Comparison of ENCODE assay signal across 1 cellular context in the genomic region with DNA sequence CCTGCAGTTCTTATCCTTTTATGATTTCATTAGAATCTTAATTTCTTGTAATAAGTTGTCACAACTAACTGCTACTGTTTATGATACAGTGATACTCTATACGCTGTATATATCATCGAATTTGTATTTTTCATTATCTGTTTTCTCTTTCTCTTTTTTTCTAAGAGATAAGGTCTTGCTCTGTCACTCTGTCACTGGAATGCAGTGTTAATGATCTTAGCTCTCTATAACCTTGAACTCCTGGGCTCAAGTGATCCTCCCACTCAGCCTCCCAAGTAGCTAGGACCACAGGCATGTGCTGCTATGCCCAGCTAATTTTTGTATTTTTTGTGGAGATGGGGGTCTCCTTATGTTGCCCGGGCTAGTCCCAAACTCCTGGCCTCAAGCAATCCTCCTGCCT.
TF ChIP-seq lines count a peak whose summit lies in the region.

No MANE protein-coding gene starts in this region.

TF ChIP-seq in K562, 482 proteins besides CTCF, POLR2A, EP300 and RAD21 (continued from another document and continues in another):
- TF ChIP-seq, protein P1, sequence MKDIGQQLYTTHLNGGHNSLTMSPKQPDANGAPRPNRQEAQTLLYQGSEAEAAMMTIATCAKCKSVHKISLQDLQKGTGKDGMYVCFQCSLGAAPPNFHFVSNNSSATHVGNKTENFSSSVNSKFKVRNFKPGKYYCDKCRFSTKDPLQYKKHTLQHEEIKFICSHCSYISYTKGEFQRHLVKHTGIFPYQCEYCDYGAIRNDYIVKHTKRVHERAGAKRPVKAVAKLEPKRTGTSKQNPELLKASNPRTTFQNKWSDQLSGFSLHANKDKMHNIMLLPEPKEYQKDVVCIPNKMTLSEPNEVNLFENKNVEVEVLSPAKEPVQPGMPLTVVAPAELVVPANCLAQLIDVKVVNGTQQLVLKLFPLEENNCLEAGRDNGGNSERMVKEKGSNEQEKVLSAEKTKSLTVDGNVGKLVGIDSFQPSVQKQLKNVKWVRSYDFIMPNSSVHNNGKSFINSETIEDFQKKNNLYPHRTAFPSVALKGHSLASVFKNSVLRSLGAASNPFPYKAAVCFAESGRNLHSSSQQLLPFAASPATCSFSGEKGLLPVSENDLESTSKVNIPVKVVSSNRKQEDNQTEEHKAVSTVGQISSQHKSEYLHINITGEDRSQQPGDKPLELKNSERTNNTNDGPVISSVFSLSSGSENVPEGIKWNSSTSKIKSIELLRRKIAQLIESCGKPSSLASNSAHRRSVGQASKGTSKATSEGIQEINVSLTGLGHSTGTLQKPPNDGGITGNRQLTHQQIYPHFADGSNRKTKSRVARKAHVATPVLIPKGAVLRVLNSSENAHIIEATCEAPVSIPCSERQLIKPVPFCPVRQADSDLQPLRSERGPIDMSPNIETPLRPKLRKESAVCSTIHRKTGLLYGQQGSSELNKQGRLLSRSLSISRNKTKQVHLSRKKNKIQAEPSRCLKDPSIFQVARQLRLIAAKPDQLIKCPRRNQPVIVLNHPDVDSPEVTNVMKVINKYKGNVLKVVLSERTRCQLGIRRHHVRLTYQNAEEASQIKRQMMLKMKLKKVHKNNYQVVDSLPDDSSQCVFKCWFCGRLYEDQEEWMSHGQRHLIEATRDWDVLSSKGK (CRISPR knock-in tag; IDR thresholded peaks at IDR 0.05), result no peak
- no peak for TF ChIP-seq CXXC5 (CRISPR knock-in tag; IDR thresholded peaks at IDR 0.05)
- TF ChIP-seq POLR2AphosphoS2 (IDR thresholded peaks at IDR 0.05; ENCODE audit: low read length), result no peak
- TF ChIP-seq, protein P2, sequence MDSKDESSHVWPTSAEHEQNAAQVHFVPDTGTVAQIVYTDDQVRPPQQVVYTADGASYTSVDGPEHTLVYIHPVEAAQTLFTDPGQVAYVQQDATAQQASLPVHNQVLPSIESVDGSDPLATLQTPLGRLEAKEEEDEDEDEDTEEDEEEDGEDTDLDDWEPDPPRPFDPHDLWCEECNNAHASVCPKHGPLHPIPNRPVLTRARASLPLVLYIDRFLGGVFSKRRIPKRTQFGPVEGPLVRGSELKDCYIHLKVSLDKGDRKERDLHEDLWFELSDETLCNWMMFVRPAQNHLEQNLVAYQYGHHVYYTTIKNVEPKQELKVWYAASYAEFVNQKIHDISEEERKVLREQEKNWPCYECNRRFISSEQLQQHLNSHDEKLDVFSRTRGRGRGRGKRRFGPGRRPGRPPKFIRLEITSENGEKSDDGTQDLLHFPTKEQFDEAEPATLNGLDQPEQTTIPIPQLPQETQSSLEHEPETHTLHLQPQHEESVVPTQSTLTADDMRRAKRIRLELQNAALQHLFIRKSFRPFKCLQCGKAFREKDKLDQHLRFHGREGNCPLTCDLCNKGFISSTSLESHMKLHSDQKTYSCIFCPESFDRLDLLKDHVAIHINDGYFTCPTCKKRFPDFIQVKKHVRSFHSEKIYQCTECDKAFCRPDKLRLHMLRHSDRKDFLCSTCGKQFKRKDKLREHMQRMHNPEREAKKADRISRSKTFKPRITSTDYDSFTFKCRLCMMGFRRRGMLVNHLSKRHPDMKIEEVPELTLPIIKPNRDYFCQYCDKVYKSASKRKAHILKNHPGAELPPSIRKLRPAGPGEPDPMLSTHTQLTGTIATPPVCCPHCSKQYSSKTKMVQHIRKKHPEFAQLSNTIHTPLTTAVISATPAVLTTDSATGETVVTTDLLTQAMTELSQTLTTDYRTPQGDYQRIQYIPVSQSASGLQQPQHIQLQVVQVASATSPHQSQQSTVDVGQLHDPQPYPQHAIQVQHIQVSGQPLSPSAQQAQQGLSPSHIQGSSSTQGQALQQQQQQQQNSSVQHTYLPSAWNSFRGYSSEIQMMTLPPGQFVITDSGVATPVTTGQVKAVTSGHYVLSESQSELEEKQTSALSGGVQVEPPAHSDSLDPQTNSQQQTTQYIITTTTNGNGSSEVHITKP (IDR thresholded peaks at IDR 0.05; ENCODE audit: partially characterized antibody), result no peak
- no peak for TF ChIP-seq CBFB (CRISPR knock-in tag; IDR thresholded peaks at IDR 0.05)
- no peak for TF ChIP-seq KLF16 (IDR thresholded peaks at IDR 0.05)
- TF ChIP-seq DPF2 (IDR thresholded peaks at IDR 0.05), result peak; percentile 64
- peak; percentile 35; the same call in 1 of the 2 replicates for TF ChIP-seq CTBP1 (IDR thresholded peaks at IDR 0.05; ENCODE audit: borderline replicate concordance)
- TF ChIP-seq CREBBP (IDR thresholded peaks at IDR 0.05; ENCODE audit: low read depth, low read length), result no peak
- TF ChIP-seq, protein P3, sequence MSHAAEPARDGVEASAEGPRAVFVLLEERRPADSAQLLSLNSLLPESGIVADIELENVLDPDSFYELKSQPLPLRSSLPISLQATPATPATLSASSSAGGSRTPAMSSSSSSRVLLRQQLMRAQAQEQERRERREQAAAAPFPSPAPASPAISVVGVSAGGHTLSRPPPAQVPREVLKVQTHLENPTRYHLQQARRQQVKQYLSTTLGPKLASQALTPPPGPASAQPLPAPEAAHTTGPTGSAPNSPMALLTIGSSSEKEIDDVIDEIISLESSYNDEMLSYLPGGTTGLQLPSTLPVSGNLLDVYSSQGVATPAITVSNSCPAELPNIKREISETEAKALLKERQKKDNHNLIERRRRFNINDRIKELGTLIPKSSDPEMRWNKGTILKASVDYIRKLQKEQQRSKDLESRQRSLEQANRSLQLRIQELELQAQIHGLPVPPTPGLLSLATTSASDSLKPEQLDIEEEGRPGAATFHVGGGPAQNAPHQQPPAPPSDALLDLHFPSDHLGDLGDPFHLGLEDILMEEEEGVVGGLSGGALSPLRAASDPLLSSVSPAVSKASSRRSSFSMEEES (CRISPR knock-in tag; IDR thresholded peaks at IDR 0.05), result no peak
- no peak for TF ChIP-seq GATA2 (CRISPR knock-in tag; IDR thresholded peaks at IDR 0.05)
- TF ChIP-seq, protein P4, sequence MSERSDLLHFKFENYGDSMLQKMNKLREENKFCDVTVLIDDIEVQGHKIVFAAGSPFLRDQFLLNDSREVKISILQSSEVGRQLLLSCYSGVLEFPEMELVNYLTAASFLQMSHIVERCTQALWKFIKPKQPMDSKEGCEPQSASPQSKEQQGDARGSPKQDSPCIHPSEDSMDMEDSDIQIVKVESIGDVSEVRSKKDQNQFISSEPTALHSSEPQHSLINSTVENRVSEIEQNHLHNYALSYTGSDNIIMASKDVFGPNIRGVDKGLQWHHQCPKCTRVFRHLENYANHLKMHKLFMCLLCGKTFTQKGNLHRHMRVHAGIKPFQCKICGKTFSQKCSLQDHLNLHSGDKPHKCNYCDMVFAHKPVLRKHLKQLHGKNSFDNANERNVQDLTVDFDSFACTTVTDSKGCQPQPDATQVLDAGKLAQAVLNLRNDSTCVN (CRISPR knock-in tag; IDR thresholded peaks at IDR 0.05), result no peak
- TF ChIP-seq CBX3 (IDR thresholded peaks at IDR 0.05; ENCODE audit: borderline replicate concordance in 1 of 2, low read length in 2 of 2), result no peak
- TF ChIP-seq SMARCE1 (IDR thresholded peaks at IDR 0.05), result peak; percentile 47; the same call in 1 of the 2 replicates
- TF ChIP-seq MTA1 (IDR thresholded peaks at IDR 0.05; ENCODE audit: borderline replicate concordance), result peak; percentile 46; the same call in 1 of the 2 replicates
- TF ChIP-seq GATAD2A (IDR thresholded peaks at IDR 0.05), result no peak
- TF ChIP-seq CHD1 (IDR thresholded peaks at IDR 0.05; ENCODE audit: low read length), result no peak
- TF ChIP-seq, protein P5, sequence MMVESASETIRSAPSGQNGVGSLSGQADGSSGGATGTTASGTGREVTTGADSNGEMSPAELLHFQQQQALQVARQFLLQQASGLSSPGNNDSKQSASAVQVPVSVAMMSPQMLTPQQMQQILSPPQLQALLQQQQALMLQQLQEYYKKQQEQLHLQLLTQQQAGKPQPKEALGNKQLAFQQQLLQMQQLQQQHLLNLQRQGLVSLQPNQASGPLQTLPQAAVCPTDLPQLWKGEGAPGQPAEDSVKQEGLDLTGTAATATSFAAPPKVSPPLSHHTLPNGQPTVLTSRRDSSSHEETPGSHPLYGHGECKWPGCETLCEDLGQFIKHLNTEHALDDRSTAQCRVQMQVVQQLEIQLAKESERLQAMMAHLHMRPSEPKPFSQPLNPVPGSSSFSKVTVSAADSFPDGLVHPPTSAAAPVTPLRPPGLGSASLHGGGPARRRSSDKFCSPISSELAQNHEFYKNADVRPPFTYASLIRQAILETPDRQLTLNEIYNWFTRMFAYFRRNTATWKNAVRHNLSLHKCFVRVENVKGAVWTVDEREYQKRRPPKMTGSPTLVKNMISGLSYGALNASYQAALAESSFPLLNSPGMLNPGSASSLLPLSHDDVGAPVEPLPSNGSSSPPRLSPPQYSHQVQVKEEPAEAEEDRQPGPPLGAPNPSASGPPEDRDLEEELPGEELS (CRISPR knock-in tag; IDR thresholded peaks at IDR 0.05; ENCODE audit: borderline replicate concordance), result no peak
- no peak for TF ChIP-seq ZC3H4 (CRISPR knock-in tag; IDR thresholded peaks at IDR 0.05; ENCODE audit: borderline replicate concordance)
- TF ChIP-seq, protein P6, sequence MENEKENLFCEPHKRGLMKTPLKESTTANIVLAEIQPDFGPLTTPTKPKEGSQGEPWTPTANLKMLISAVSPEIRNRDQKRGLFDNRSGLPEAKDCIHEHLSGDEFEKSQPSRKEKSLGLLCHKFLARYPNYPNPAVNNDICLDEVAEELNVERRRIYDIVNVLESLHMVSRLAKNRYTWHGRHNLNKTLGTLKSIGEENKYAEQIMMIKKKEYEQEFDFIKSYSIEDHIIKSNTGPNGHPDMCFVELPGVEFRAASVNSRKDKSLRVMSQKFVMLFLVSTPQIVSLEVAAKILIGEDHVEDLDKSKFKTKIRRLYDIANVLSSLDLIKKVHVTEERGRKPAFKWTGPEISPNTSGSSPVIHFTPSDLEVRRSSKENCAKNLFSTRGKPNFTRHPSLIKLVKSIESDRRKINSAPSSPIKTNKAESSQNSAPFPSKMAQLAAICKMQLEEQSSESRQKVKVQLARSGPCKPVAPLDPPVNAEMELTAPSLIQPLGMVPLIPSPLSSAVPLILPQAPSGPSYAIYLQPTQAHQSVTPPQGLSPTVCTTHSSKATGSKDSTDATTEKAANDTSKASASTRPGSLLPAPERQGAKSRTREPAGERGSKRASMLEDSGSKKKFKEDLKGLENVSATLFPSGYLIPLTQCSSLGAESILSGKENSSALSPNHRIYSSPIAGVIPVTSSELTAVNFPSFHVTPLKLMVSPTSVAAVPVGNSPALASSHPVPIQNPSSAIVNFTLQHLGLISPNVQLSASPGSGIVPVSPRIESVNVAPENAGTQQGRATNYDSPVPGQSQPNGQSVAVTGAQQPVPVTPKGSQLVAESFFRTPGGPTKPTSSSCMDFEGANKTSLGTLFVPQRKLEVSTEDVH (IDR thresholded peaks at IDR 0.05; ENCODE audit: low read depth, partially characterized antibody), result no peak
- TF ChIP-seq KDM1A (IDR thresholded peaks at IDR 0.05), result no peak
- no peak for TF ChIP-seq TAF15 (IDR thresholded peaks at IDR 0.05; ENCODE audit: low read depth, low read length)
- TF ChIP-seq HIVEP1 (CRISPR knock-in tag; IDR thresholded peaks at IDR 0.05), result no peak
- TF ChIP-seq, protein P7, sequence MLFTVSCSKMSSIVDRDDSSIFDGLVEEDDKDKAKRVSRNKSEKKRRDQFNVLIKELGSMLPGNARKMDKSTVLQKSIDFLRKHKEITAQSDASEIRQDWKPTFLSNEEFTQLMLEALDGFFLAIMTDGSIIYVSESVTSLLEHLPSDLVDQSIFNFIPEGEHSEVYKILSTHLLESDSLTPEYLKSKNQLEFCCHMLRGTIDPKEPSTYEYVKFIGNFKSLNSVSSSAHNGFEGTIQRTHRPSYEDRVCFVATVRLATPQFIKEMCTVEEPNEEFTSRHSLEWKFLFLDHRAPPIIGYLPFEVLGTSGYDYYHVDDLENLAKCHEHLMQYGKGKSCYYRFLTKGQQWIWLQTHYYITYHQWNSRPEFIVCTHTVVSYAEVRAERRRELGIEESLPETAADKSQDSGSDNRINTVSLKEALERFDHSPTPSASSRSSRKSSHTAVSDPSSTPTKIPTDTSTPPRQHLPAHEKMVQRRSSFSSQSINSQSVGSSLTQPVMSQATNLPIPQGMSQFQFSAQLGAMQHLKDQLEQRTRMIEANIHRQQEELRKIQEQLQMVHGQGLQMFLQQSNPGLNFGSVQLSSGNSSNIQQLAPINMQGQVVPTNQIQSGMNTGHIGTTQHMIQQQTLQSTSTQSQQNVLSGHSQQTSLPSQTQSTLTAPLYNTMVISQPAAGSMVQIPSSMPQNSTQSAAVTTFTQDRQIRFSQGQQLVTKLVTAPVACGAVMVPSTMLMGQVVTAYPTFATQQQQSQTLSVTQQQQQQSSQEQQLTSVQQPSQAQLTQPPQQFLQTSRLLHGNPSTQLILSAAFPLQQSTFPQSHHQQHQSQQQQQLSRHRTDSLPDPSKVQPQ (CRISPR knock-in tag; IDR thresholded peaks at IDR 0.05; ENCODE audit: borderline replicate concordance), result no peak
- TF ChIP-seq FOXK2 (conservative IDR thresholded peaks at IDR 0.05 in 1 of 2, IDR thresholded peaks at IDR 0.05 in 1 of 2; ENCODE audit: low read depth in 2 of 2), result no peak
- no peak for TF ChIP-seq ZNF551 (CRISPR knock-in tag; IDR thresholded peaks at IDR 0.05)
- TF ChIP-seq RBM22 (IDR thresholded peaks at IDR 0.05; ENCODE audit: low read depth, low read length, poor library complexity, severe bottlenecking), result no peak
- TF ChIP-seq ARID1B (IDR thresholded peaks at IDR 0.05), result peak; percentile 47; the same call in 1 of the 2 replicates
- TF ChIP-seq E2F3 (CRISPR knock-in tag; IDR thresholded peaks at IDR 0.05), result no peak
- TF ChIP-seq JUN (IDR thresholded peaks at IDR 0.05; ENCODE audit: borderline replicate concordance, low read depth, low read length), result no peak
- no peak for TF ChIP-seq JUN (CRISPR knock-in tag; IDR thresholded peaks at IDR 0.05; ENCODE audit: borderline replicate concordance)
- TF ChIP-seq, protein P8, sequence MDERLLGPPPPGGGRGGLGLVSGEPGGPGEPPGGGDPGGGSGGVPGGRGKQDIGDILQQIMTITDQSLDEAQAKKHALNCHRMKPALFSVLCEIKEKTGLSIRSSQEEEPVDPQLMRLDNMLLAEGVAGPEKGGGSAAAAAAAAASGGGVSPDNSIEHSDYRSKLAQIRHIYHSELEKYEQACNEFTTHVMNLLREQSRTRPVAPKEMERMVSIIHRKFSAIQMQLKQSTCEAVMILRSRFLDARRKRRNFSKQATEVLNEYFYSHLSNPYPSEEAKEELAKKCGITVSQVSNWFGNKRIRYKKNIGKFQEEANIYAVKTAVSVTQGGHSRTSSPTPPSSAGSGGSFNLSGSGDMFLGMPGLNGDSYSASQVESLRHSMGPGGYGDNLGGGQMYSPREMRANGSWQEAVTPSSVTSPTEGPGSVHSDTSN (CRISPR knock-in tag; IDR thresholded peaks at IDR 0.05; ENCODE audit: low read depth), result no peak
- TF ChIP-seq, protein P8 (tag; conservative IDR thresholded peaks at IDR 0.05; ENCODE audit: low read depth), result 0 out of 2 replicates have a peak, but pooled peaks have one; percentile 5
- TF ChIP-seq PHF20 (IDR thresholded peaks at IDR 0.05; ENCODE audit: partially characterized antibody), result no peak
- no peak for TF ChIP-seq CC2D1A (IDR thresholded peaks at IDR 0.05)
- no peak for TF ChIP-seq GABPB1 (CRISPR knock-in tag; IDR thresholded peaks at IDR 0.05)
- no peak for TF ChIP-seq BDP1 (IDR thresholded peaks at IDR 0.05; ENCODE audit: insufficient read depth, insufficient read length)
